Comparison of ENCODE assay signal across 10 cellular contexts in the genomic region with DNA sequence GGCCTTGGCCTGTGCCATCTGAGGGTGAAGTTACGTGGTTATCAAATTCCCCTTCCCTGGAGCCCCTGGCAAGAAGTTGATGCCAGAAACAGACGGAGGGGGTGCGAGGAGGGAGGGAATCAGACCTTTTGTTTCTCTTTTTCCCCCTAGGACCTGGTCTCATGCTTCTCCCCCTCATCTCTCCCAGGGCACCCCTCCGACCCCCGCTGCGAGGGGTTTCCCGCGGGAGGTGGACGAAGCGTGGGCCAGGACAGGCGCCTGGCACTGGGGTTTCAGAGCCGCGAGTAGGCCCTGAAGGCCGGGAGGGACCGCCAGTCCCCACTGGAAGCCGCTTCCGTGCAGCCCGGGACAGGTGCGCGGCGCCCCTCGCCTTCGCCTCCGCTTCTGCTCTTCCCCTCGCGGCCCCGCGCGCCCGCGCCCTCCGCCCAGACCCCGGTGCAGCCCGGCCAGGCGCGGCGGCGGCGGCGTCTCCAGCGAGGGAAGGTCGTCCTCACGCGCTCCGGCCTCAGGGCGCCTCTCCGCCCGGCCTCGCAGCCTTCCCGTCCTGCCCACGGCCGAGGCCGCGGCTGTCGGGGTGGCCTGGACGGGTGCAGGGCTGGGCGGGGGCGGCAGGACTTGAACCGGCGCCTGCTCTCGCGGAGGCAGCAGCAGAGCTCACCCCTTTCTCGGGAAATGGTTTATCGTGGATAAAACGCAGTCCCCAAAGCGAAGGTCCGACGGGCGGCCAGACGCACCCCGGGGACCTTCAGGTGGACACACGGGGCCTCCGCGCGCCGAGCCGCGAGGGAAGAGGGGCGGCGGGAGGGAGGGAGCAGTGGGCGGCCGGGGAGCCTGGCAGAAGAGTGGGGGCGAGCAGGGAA. TPM values are rescaled to one million over a fixed set of nuclear protein-coding genes. Genes with fewer than 3 reads are reported as not detected.
DNase-seq lines count a peak whose midpoint lies in the region; ATAC-seq and TF ChIP-seq lines count a peak whose summit lies in the region.
"Had no signal": no experiment of that assay in that cellular context is flagged by ENCODE, and none has a peak within 500 bp of the region (broad histone marks: within the 10 kb centered on the region; RNA-seq: fewer than 3 reads in every experiment).

No MANE protein-coding gene starts in this region.

- H3K4me2 ChIP-seq in GM23338, result peak overlapping the region; percentile 92

- H3K79me2 ChIP-seq in GM23338 (replicated peaks; ENCODE audit: insufficient read depth), result no peaks in the 10 kb centered on the region

- peaks cover 6% of the 10 kb centered on the region; the same call in 2 of the 3 replicates for H3K4me1 Mint-ChIP-seq in GM23338
- peaks cover 4% of the 10 kb centered on the region for H3K4me1 Mint-ChIP-seq in activated T-cell treated with anti-CD3 and anti-CD28 coated beads, Interleukin-2, amount 50 U/mL, for 4 hours (ENCODE audit: low read depth)

- ATAC-seq in GM23338 (peak; percentile 87), GM18873 (IDR thresholded peaks at IDR 0.05; ENCODE audit: low FRiP score, unreplicated experiment) (no peak), GM19395 (IDR thresholded peaks at IDR 0.05; ENCODE audit: unreplicated experiment) (no peak)
- ATAC-seq in activated T-cell treated with anti-CD3 and anti-CD28 coated beads, Interleukin-2, amount 50 U/mL, for 4 hours, result peak; percentile 67 to 80

- H3K9me2 ChIP-seq in GM23338 (ENCODE audit: insufficient read depth), result 0 out of 2 replicates have a peak, but pooled peaks cover 4% of the 10 kb centered on the region

- H3K36me3 ChIP-seq in GM23338 (ENCODE audit: insufficient read depth) (no peaks in the 10 kb centered on the region), iPS DF 6.9 (ENCODE audit: control insufficient read depth, insufficient read depth, low read length) (no peaks in the 10 kb centered on the region)

- H3K4me3 ChIP-seq in GM23338 (peak overlapping the region; percentile 83), iPS DF 6.9 (ENCODE audit: low read length) (peak overlapping the region; percentile 47; the same call in 1 of the 2 replicates)

- H3K4me1 ChIP-seq in GM23338 (ENCODE audit: insufficient read depth) (no peaks in the 10 kb centered on the region), iPS DF 6.9 (ENCODE audit: control insufficient read depth, insufficient read depth, low read length) (no peaks in the 10 kb centered on the region)

- H3K4me3 Mint-ChIP-seq in GM23338, result peak overlapping the region; percentile 87
- H3K4me3 Mint-ChIP-seq in activated T-cell treated with anti-CD3 and anti-CD28 coated beads, Interleukin-2, amount 50 U/mL, for 4 hours, result no peak overlapping the region

- DNase-seq in GM23338 (ENCODE audit: low spot score) (no peak), iPS DF 6.9 (ENCODE audit: low read depth, low spot score) (no peak), renal cortical epithelial cell (ENCODE audit: low read depth) (peak; percentile 3), anterior cingulate cortex (lab: John Stamatoyannopoulos, UW) (no peak), Ammon's horn (ENCODE audit: low spot score) (no peak)
- no peak for DNase-seq in activated T-cell treated with anti-CD3 and anti-CD28 coated beads, Interleukin-2, amount 50 U/mL, for 4 hours
- DNase-seq: erythroblast, NCI-H510A had no signal

- no peaks in the 10 kb centered on the region for H3K9me3 ChIP-seq in iPS DF 6.9 (ENCODE audit: control insufficient read depth, insufficient read depth, low read length)

- no peak overlapping the region for H3K27ac Mint-ChIP-seq in GM23338

- peaks cover 30% of the 10 kb centered on the region for H3K9me3 Mint-ChIP-seq in GM23338
- peaks cover 17% of the 10 kb centered on the region for H3K9me3 Mint-ChIP-seq in activated T-cell treated with anti-CD3 and anti-CD28 coated beads, Interleukin-2, amount 50 U/mL, for 4 hours

- WGBS in iPS DF 6.9 (ENCODE audit: insufficient coverage, insufficient read length), result no CpG with 5 or more reads among the region's 83 CpGs

- peaks cover 28% of the 10 kb centered on the region for H3K27me3 ChIP-seq in GM23338 (ENCODE audit: insufficient read depth)
- H3K27me3 ChIP-seq in iPS DF 6.9 (ENCODE audit: control insufficient read depth, insufficient read depth, low read length), result no peaks in the 10 kb centered on the region; the same call in 1 of the 2 replicates

- H4K20me1 ChIP-seq in GM23338 (replicated peaks; ENCODE audit: insufficient read depth), result no peaks in the 10 kb centered on the region

- H3F3A ChIP-seq in GM23338 (replicated peaks; ENCODE audit: low read depth), result no peaks in the 10 kb centered on the region

- H3K27me3 Mint-ChIP-seq in GM23338 (ENCODE audit: insufficient read depth, low read depth, poor library complexity), result peaks cover 20% of the 10 kb centered on the region
- H3K27me3 Mint-ChIP-seq in activated T-cell treated with anti-CD3 and anti-CD28 coated beads, Interleukin-2, amount 50 U/mL, for 4 hours (ENCODE audit: low read depth), result peaks cover 36% of the 10 kb centered on the region

- H3K27ac ChIP-seq in GM23338 (ENCODE audit: low read depth), result no peak overlapping the region
- no peak overlapping the region for H3K27ac ChIP-seq in iPS DF 6.9 (ENCODE audit: low read length)

- H2AFZ ChIP-seq in GM23338, result peak overlapping the region; percentile 94

- H3K36me3 Mint-ChIP-seq in GM23338 (ENCODE audit: low read depth), result peaks cover 23% of the 10 kb centered on the region
- H3K36me3 Mint-ChIP-seq in activated T-cell treated with anti-CD3 and anti-CD28 coated beads, Interleukin-2, amount 50 U/mL, for 4 hours (ENCODE audit: insufficient read depth), result no peaks in the 10 kb centered on the region

- TF ChIP-seq CTCF in GM23338 (conservative IDR thresholded peaks at IDR 0.05; ENCODE audit: low read depth in 2 of 2), result no peak

TF ChIP-seq in GM23338, 12 proteins besides CTCF, POLR2A, EP300 and RAD21 (continues in another document):
- TF ChIP-seq, protein P1, sequence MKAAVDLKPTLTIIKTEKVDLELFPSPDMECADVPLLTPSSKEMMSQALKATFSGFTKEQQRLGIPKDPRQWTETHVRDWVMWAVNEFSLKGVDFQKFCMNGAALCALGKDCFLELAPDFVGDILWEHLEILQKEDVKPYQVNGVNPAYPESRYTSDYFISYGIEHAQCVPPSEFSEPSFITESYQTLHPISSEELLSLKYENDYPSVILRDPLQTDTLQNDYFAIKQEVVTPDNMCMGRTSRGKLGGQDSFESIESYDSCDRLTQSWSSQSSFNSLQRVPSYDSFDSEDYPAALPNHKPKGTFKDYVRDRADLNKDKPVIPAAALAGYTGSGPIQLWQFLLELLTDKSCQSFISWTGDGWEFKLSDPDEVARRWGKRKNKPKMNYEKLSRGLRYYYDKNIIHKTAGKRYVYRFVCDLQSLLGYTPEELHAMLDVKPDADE (IDR thresholded peaks at IDR 0.05), result no peak
- no peak for TF ChIP-seq ZNF114 (CRISPR knock-in tag; IDR thresholded peaks at IDR 0.05)
- no peak for TF ChIP-seq EZH2 (IDR thresholded peaks at IDR 0.05; ENCODE audit: low read depth, unreplicated experiment)
- TF ChIP-seq CREB1 (CRISPR knock-in tag; IDR thresholded peaks at IDR 0.05; ENCODE audit: low read depth), result no peak
- TF ChIP-seq, protein P2, sequence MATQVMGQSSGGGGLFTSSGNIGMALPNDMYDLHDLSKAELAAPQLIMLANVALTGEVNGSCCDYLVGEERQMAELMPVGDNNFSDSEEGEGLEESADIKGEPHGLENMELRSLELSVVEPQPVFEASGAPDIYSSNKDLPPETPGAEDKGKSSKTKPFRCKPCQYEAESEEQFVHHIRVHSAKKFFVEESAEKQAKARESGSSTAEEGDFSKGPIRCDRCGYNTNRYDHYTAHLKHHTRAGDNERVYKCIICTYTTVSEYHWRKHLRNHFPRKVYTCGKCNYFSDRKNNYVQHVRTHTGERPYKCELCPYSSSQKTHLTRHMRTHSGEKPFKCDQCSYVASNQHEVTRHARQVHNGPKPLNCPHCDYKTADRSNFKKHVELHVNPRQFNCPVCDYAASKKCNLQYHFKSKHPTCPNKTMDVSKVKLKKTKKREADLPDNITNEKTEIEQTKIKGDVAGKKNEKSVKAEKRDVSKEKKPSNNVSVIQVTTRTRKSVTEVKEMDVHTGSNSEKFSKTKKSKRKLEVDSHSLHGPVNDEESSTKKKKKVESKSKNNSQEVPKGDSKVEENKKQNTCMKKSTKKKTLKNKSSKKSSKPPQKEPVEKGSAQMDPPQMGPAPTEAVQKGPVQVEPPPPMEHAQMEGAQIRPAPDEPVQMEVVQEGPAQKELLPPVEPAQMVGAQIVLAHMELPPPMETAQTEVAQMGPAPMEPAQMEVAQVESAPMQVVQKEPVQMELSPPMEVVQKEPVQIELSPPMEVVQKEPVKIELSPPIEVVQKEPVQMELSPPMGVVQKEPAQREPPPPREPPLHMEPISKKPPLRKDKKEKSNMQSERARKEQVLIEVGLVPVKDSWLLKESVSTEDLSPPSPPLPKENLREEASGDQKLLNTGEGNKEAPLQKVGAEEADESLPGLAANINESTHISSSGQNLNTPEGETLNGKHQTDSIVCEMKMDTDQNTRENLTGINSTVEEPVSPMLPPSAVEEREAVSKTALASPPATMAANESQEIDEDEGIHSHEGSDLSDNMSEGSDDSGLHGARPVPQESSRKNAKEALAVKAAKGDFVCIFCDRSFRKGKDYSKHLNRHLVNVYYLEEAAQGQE (IDR thresholded peaks at IDR 0.05; ENCODE audit: unreplicated experiment), result no peak
- TF ChIP-seq ZNF331 (CRISPR knock-in tag; IDR thresholded peaks at IDR 0.05; ENCODE audit: low read depth), result no peak
- TF ChIP-seq POLR2AphosphoS5 (IDR thresholded peaks at IDR 0.05; ENCODE audit: low read depth), result no peak
- no peak for TF ChIP-seq EZH2phosphoT487 (IDR thresholded peaks at IDR 0.05; ENCODE audit: unreplicated experiment)

RNA-seq across cellular contexts. Expression of a gene that starts 31.5 kb away (rescaled TPM):
- total RNA-seq in GM23338 (2014; rRNA removed; shearing (Covaris generic)), result 0.74 and 3.8 TPM in 2 replicates
- polyA plus RNA-seq in GM23338 (2016; fragmentation: Nextera tagmentation; extraction: Ambion mirVana), result 0.60 and 0.70 TPM in 2 replicates
- total RNA-seq in activated T-cell treated with anti-CD3 and anti-CD28 coated beads, Interleukin-2, amount 50 U/mL, for 4 hours, result 1 to 10 TPM; 2.6 to 3.9 (median 3.2) TPM
- total RNA-seq in renal cortical epithelial cell, result 1.4 and 1.5 TPM in 2 replicates

Comparison
In these comparisons a context has a peak if more than half of its experiments do, and no peak if none do; other contexts are left out.
1. ATAC-seq: peak in GM23338 (single experiment) and activated T-cell treated with anti-CD3 and anti-CD28 coated beads, Interleukin-2, amount 50 U/mL, for 4 hours (2 of 2); none in GM18873 (single experiment) and GM19395 (single experiment).